In genomic region chr12:113582521-113583218, GRCh38 we compare ENCODE assay signal across 17 cellular contexts.
DNase-seq lines count a peak whose midpoint lies in the region; ATAC-seq and TF ChIP-seq lines count a peak whose summit lies in the region.
"Had no signal": no experiment of that assay in that cellular context is flagged by ENCODE, and none has a peak within 500 bp of the region (broad histone marks: within the 10 kb centered on the region; RNA-seq: fewer than 3 reads in every experiment).

No MANE protein-coding gene starts in this region.

- TF ChIP-seq POLR2A in NB4 (IDR thresholded peaks at IDR 0.05; ENCODE audit: extremely low read depth, insufficient read length), result no peak

- H3K4me3 ChIP-seq in NB4 (ENCODE audit: low read depth, low read length), result no peak overlapping the region
- H3K4me3 ChIP-seq: BLaER1, heart left ventricle, mucosa of descending colon, pancreas, skin epidermis had no signal

- no peak for TF ChIP-seq CTCF in NB4 (IDR thresholded peaks at IDR 0.05; ENCODE audit: low read depth, low read length)

- ATAC-seq in HG02973 (IDR thresholded peaks at IDR 0.05; ENCODE audit: unreplicated experiment), result no peak
- ATAC-seq: heart left ventricle; mucosa of descending colon; pancreas; stimulated activated naive B cell treated with anti-CD40 and anti-IgM and Interleukin-4, amounts not matched to agents 10 μg/mL and 1 μg/mL and 100 μg/mL, for 72 hours; T-cell had no signal

- DNase-seq in Daoy (ENCODE audit: low read depth), result peak; percentile 92
- peak; percentile 33 for DNase-seq in NB4 (ENCODE audit: low read depth)
- peak; percentile 95 for DNase-seq in OCI-M1 (lab: John Stamatoyannopoulos, UW)
- peak; percentile 68 for DNase-seq in iPS-NIHi7 (ENCODE audit: extremely low spot score)
- no peak for DNase-seq in AG08395 (ENCODE audit: low spot score)
- no peak for DNase-seq in C1 segment of cervical spinal cord (lab: John Stamatoyannopoulos, UW)
- DNase-seq: activated naive CD4-positive, alpha-beta T cell treated with anti-CD3 and anti-CD28 coated beads, Interleukin-2, amount 10 ng/mL, durations not matched to agents 7 days and 5 days; dermis blood vessel endothelial cell; DMS79 treated with DMSO at 0.1 percent for 48 hours; heart left ventricle; mucosa of descending colon; pancreas; stimulated activated naive B cell treated with anti-CD40 and anti-IgM and Interleukin-4, amounts not matched to agents 10 μg/mL and 1 μg/mL and 100 μg/mL, for 72 hours; T-cell had no signal

Comparison
In these comparisons a context has a peak if more than half of its experiments do, and no peak if none do; other contexts are left out.
1. DNase-seq: peak in Daoy (single experiment), NB4 (single experiment), OCI-M1 (single experiment) and iPS-NIHi7 (single experiment); none in AG08395 (single experiment) and C1 segment of cervical spinal cord (0 of 14).